ENCODE assay signal across 23 cellular contexts in the genomic region with DNA sequence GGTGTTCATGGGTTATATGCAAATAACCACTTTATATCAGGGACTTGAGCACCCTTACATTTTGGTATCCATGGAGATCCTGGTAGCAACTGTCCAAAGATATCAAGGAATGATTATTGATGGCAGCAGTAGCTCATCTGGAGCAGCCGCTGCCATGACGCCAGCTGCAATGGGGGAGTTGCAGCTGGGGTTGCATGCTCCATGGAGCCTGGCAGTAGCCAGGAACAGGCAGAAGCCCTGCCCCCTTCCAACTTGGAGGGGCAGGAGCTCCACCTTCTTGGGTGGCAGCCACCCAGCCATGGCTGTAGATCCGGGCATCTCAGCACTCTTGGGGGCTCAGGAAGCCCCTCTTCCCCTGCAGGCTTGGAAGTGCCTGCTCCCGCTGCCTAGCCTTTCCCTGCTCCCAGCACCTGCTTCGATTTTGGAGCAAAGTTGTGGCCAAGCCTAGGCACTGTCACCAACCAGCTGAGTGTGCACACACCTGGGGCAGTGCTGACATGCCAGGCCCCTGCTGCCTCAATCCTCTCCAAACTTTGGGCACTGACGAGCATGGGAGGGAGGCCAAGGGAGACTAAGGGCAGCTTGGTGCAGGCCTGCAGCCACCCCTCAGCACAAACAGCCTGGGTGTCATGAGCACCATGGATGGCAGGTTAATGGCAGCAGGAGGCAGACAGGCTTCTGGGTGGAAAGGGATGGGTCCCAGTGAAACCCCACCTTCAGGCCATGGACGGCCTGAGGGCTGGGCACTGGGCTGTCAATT.
"Had no signal": no experiment of that assay in that cellular context is flagged by ENCODE, and none has a peak within 500 bp of the region (broad histone marks: within the 10 kb centered on the region; RNA-seq: fewer than 3 reads in every experiment).

No MANE protein-coding gene starts in this region.

- H3K27me3 ChIP-seq: brain microvascular endothelial cell, cardiac muscle cell had no signal

- H3K4me3 ChIP-seq: cardiac muscle cell had no signal

- H3K27ac ChIP-seq: brain microvascular endothelial cell, cardiac muscle cell had no signal

- ATAC-seq: activated CD8-positive, alpha-beta T cell treated with anti-CD3 and anti-CD28 coated beads, Interleukin-2, amount 10 ng/mL, durations not matched to agents 7 days and 5 days; PC-3; T-helper 17 cell; WTC11 had no signal

- H3K36me3 ChIP-seq: brain microvascular endothelial cell, cardiac muscle cell had no signal

- DNase-seq: activated CD4-positive, alpha-beta T cell treated with anti-CD3 and anti-CD28 coated beads for 48 hours; activated CD4-positive, alpha-beta T cell treated with anti-CD3 and anti-CD28 coated beads, Interleukin-2, amount 50 U/mL, for 4 hours; activated CD4-positive, CD25-positive, alpha-beta regulatory T cell treated with anti-CD3 and anti-CD28 coated beads, Interleukin-2, amount 50 U/mL, for 72 hours; activated CD8-positive, alpha-beta memory T cell treated with anti-CD3 and anti-CD28 coated beads, Interleukin-2, amount 50 U/mL, for 48 hours; activated CD8-positive, alpha-beta T cell treated with anti-CD3 and anti-CD28 coated beads, Interleukin-2, amount 10 ng/mL, durations not matched to agents 7 days and 5 days; activated naive CD4-positive, alpha-beta T cell treated with anti-CD3 and anti-CD28 coated beads, Interleukin-2, amount 10 ng/mL, durations not matched to agents 7 days and 5 days; activated naive CD8-positive, alpha-beta T cell treated with anti-CD3 and anti-CD28 coated beads for 36 hours; activated T-cell treated with anti-CD3 and anti-CD28 coated beads, Interleukin-2, amount 50 U/mL, for 1 hour; brain microvascular endothelial cell; Kasumi-1; KBM-7; NCI-H1105 treated with DMSO at 0.1 percent for 48 hours; NCI-H1436 treated with DMSO at 0.1 percent for 48 hours; NCI-H2081; NCI-H2171 treated with DMSO at 0.1 percent for 48 hours; NCI-H226; NCI-H526; PC-3; SHP77; T-helper 17 cell; T-helper 9 cell had no signal
